Comparison of ENCODE assay signal across 14 cellular contexts in the genomic region with DNA sequence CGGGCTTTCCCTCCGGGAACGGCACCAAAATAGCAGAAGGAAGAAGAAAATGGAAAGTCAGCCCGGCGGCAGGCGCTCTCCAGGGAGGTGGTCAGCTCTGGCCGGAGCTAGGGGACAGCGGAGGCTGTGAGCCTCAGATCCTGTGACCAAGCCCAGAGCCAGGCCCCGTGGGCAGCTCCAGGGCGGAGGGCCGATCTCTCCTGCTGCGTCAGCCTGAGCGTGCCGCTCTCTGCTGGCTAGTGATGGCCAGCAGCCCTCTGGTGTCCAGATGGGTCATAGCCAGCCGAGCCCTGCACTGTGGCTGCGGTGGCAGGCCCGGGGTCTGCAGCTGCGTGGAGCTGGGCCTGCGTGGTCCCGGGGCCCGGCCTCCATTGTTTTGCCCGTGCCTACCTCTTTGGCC. TPM values are rescaled to one million over a fixed set of nuclear protein-coding genes. Genes with fewer than 3 reads are reported as not detected.
A peak's percentile ranks its signal among the peaks of the same experiment; 100 is the strongest.
DNase-seq lines count a peak whose midpoint lies in the region; ATAC-seq and TF ChIP-seq lines count a peak whose summit lies in the region.
"Had no signal": no experiment of that assay in that cellular context is flagged by ENCODE, and none has a peak within 500 bp of the region (broad histone marks: within the 10 kb centered on the region; RNA-seq: fewer than 3 reads in every experiment).

No MANE protein-coding gene starts in this region.

- H3K36me3 ChIP-seq in Panc1 (ENCODE audit: control insufficient read depth, insufficient read depth, low read length) (no peaks in the 10 kb centered on the region), neural progenitor cell (no peaks in the 10 kb centered on the region)
- H3K36me3 ChIP-seq: adrenal gland had no signal

- H3K27ac ChIP-seq in Panc1 (ENCODE audit: low read length) = no peak overlapping the region
- no peak overlapping the region for H3K27ac ChIP-seq in neural progenitor cell
- H3K27ac ChIP-seq: adrenal gland, HL-60 had no signal

- POLR2A ChIA-PET in Panc1 (lab: Charles Lee) = no interaction called here

- no peaks in the 10 kb centered on the region for H3K79me2 ChIP-seq in neural progenitor cell (ENCODE audit: low read depth)

- ATAC-seq in Panc1 (peak; percentile 63), GM21447 (IDR thresholded peaks at IDR 0.05; ENCODE audit: unreplicated experiment) (no peak), HG03039 (IDR thresholded peaks at IDR 0.05; ENCODE audit: unreplicated experiment) (no peak)

- H3K4me1 ChIP-seq in Panc1 (ENCODE audit: control insufficient read depth, insufficient read depth, low read length) (no peaks in the 10 kb centered on the region; the same call in 1 of the 2 replicates), neural progenitor cell (peaks cover 32% of the 10 kb centered on the region)

- no peak overlapping the region for H3K4me3 Mint-ChIP-seq in neural progenitor cell
- H3K4me3 Mint-ChIP-seq: activated B cell treated with CpG ODN at 0.5 μM for 24 hours had no signal

- H3K9ac ChIP-seq in neural progenitor cell = no peak overlapping the region

- peaks cover 22% of the 10 kb centered on the region for H3K4me1 Mint-ChIP-seq in neural progenitor cell

- H3K27ac Mint-ChIP-seq in neural progenitor cell = peak overlapping the region; percentile 63
- H3K27ac Mint-ChIP-seq: activated B cell treated with CpG ODN at 0.5 μM for 24 hours had no signal

- no peaks in the 10 kb centered on the region for H4K20me1 ChIP-seq in neural progenitor cell (ENCODE audit: low read depth)

- peaks cover 3% of the 10 kb centered on the region for H3K27me3 Mint-ChIP-seq in neural progenitor cell (ENCODE audit: insufficient read depth, low read depth)

- H3F3A ChIP-seq in neural progenitor cell (ENCODE audit: low read depth) = peaks cover 26% of the 10 kb centered on the region

- H3K4me2 ChIP-seq in neural progenitor cell = no peak overlapping the region

- no TSS peak for BruUV-seq in Panc1 (replicated peaks; lab: Mats Ljungman, UMichigan)

- H3K27me3 ChIP-seq in Panc1 (ENCODE audit: control insufficient read depth, insufficient read depth, low read length) (no peaks in the 10 kb centered on the region), neural progenitor cell (no peaks in the 10 kb centered on the region)

- CTCF ChIA-PET in Panc1 (lab: Charles Lee) = interaction anchor here (0.6 kb wide), 2 partner anchors 20 to 22 kb away, joined by 3 read pairs; no protein-coding TSS in a partner anchor

- H3K36me3 Mint-ChIP-seq in neural progenitor cell = peaks cover 2% of the 10 kb centered on the region

- DNase-seq in AG08396 (ENCODE audit: low spot score) = peak; percentile 87
- no peak for DNase-seq in Panc1 (ENCODE audit: low read depth, low spot score)
- DNase-seq in fibroblast of gingiva (ENCODE audit: low read depth) = peak; percentile 49
- peak; percentile 80 for DNase-seq in neural progenitor cell (ENCODE audit: low spot score)
- no peak for DNase-seq in activated CD4-positive, CD25-positive, alpha-beta regulatory T cell treated with anti-CD3 and anti-CD28 coated beads, Interleukin-2, amount 50 U/mL, for 72 hours
- no peak for DNase-seq in SIG-M5 (lab: John Stamatoyannopoulos, UW)
- DNase-seq: activated B cell treated with CpG ODN at 0.5 μM for 24 hours; DND-41; NCI-H524 treated with DMSO at 0.1 percent for 48 hours; stimulated activated CD4-positive, alpha-beta T cell treated with anti-CD3 and anti-CD28 coated beads, Interleukin-12 subunit alpha, Interleukin-12 subunit beta, amount 100 ng/mL, for 4 hours had no signal

- no peak overlapping the region for H2AFZ ChIP-seq in neural progenitor cell (replicated peaks)

- H3K9me3 ChIP-seq in Panc1 (ENCODE audit: control insufficient read depth, insufficient read depth, low read depth, low read length) = no peaks in the 10 kb centered on the region
- no peaks in the 10 kb centered on the region for H3K9me3 ChIP-seq in neural progenitor cell (ENCODE audit: low read depth)
- H3K9me3 ChIP-seq: adrenal gland had no signal

- H3K4me3 ChIP-seq in Panc1 (ENCODE audit: low read depth in 2 of 2, low read length in 2 of 2) (no peak overlapping the region), neural progenitor cell (no peak overlapping the region)
- H3K4me3 ChIP-seq: adrenal gland had no signal

- intact Hi-C loops in Panc1 (cut with micrococcal nuclease; ENCODE audit: unreplicated experiment) = no loop called here

- peak; percentile 61; the same call in 1 of the 2 replicates for TF ChIP-seq CTCF in Panc1 (IDR thresholded peaks at IDR 0.05)
- peak; percentile 52 for TF ChIP-seq CTCF in neural progenitor cell (IDR thresholded peaks at IDR 0.05)

- H3K9me3 Mint-ChIP-seq in neural progenitor cell = peaks cover 3% of the 10 kb centered on the region
- H3K9me3 Mint-ChIP-seq: activated B cell treated with CpG ODN at 0.5 μM for 24 hours had no signal

- in situ Hi-C loops in Panc1 (cut with HindIII; ENCODE audit: low pct_unique_long_range_greater_than_20kb, low sequenced_read_pairs) = no loop called here

RNA-seq across cellular contexts. Expression of gene NRARP, which starts 16.9 kb away (rescaled TPM):
- 16.9 TPM for total RNA-seq in Panc1 (2021; ENCODE audit: unreplicated experiment)
- polyA plus RNA-seq in Panc1 (2012; ENCODE audit: insufficient read length) = 20.6 TPM
- total RNA-seq in neural progenitor cell (ENCODE audit: low replicate concordance) = 20.7 and 25.2 TPM in 2 replicates

RNA-seq across cellular contexts. Expression of gene TOR4A, which starts 41.5 kb away (rescaled TPM):
- total RNA-seq in Panc1 (2021; ENCODE audit: unreplicated experiment) (37.1 TPM), neural progenitor cell (ENCODE audit: low replicate concordance) (0.39 and 2.8 TPM in 2 replicates)
- polyA plus RNA-seq in Panc1 (2012; ENCODE audit: insufficient read length) = 33.1 TPM

Comparison
In these comparisons a context has a peak if more than half of its experiments do, and no peak if none do; other contexts are left out.
1. DNase-seq: peak in AG08396 (single experiment), fibroblast of gingiva (single experiment) and neural progenitor cell (single experiment); none in Panc1 (single experiment), activated CD4-positive, CD25-positive, alpha-beta regulatory T cell treated with anti-CD3 and anti-CD28 coated beads, Interleukin-2, amount 50 U/mL, for 72 hours (single experiment) and SIG-M5 (single experiment).